In genomic region chr1:36095760-36096405, GRCh38 we compare ENCODE assay signal across 17 cellular contexts. TPM values are rescaled to one million over a fixed set of nuclear protein-coding genes. Genes with fewer than 3 reads are reported as not detected.
DNase-seq lines count a peak whose midpoint lies in the region; ATAC-seq and TF ChIP-seq lines count a peak whose summit lies in the region.
"Had no signal": no experiment of that assay in that cellular context is flagged by ENCODE, and none has a peak within 500 bp of the region (broad histone marks: within the 10 kb centered on the region; RNA-seq: fewer than 3 reads in every experiment).

No MANE protein-coding gene starts in this region.

- POLR2A ChIA-PET in activated CD4-positive, alpha-beta memory T cell treated with anti-CD3 and anti-CD28 coated beads, Interleukin-2, amount 10 ng/mL, durations not matched to agents 7 days and 5 days (lab: Charles Lee) = interaction anchor here (0.6 to 2.1 kb wide), 4 partner anchors 39 to 227 kb away, joined by 3 to 5 read pairs (median 4); partner anchors contain the start of genes SH3D21 and THRAP3

- CTCF ChIA-PET in activated CD4-positive, alpha-beta memory T cell treated with anti-CD3 and anti-CD28 coated beads, Interleukin-2, amount 10 ng/mL, durations not matched to agents 7 days and 5 days (lab: Charles Lee) = interaction anchor here (0.9 to 2.6 kb wide), 4 partner anchors 38 to 191 kb away, joined by 3 to 13 read pairs (median 4); no protein-coding TSS in a partner anchor

- DNase-seq in NCI-H510A treated with DMSO at 0.1 percent for 48 hours (lab: John Stamatoyannopoulos, UW) (peak; percentile 60), pons (ENCODE audit: low spot score) (peak; percentile 62), GM23248 (no peak)
- DNase-seq in T-helper 2 cell treated with Interferon-gamma antibody and Interleukin-4, amounts not matched to agents 5 μg/mL and 100 μg/mL, for 36 hours (ENCODE audit: low spot score) = no peak
- DNase-seq in activated CD4-positive, alpha-beta memory T cell treated with anti-CD3 and anti-CD28 coated beads, Interleukin-2, amount 10 ng/mL, durations not matched to agents 7 days and 5 days = no peak
- DNase-seq: activated CD4-positive, alpha-beta T cell treated with anti-CD3 and anti-CD28 coated beads for 4 hours; activated T-cell treated with anti-CD3 and anti-CD28 coated beads, Interleukin-2, amount 50 U/mL, for 24 hours; DMS79; NCI-H1436; NCI-H446 treated with DMSO at 0.1 percent for 48 hours; stimulated activated naive CD8-positive, alpha-beta T cell treated with anti-CD3 and anti-CD28 coated beads, Interleukin-15, Interleukin-2, amounts not matched to agents 100 U/mL and 50 U/mL, for 24 hours; T-helper 1 cell had no signal

- no peak for ATAC-seq in GM18867 (IDR thresholded peaks at IDR 0.05; ENCODE audit: unreplicated experiment)
- ATAC-seq: stimulated activated naive CD8-positive, alpha-beta T cell treated with anti-CD3 and anti-CD28 coated beads, Interleukin-15, Interleukin-2, amounts not matched to agents 100 U/mL and 50 U/mL, for 24 hours had no signal

- H3K9me2 ChIP-seq in GM23248 (ENCODE audit: insufficient read depth) = no peaks in the 10 kb centered on the region

- H3F3A ChIP-seq in GM23248 (ENCODE audit: insufficient read depth) = peaks cover 19% of the 10 kb centered on the region

- no peak overlapping the region for H3K9ac ChIP-seq in GM23248
- H3K9ac ChIP-seq: parathyroid adenoma had no signal

- H3K4me3 Mint-ChIP-seq in dendritic cell treated with granulocyte-macrophage colony-stimulating factor and Interleukin-4, amounts not matched to agents 40 ng/mL and 50 ng/mL, for 4 days = no peak overlapping the region
- no peak overlapping the region for H3K4me3 Mint-ChIP-seq in T-helper 2 cell treated with Interferon-gamma antibody and Interleukin-4, amounts not matched to agents 5 μg/mL and 100 μg/mL, for 36 hours
- no peak overlapping the region for H3K4me3 Mint-ChIP-seq in activated CD4-positive, alpha-beta memory T cell treated with anti-CD3 and anti-CD28 coated beads, Interleukin-2, amount 10 ng/mL, durations not matched to agents 7 days and 5 days
- H3K4me3 Mint-ChIP-seq: activated T-cell treated with anti-CD3 and anti-CD28 coated beads, Interleukin-2, amount 50 U/mL, for 24 hours had no signal

- H4K20me1 ChIP-seq in GM23248 (ENCODE audit: insufficient read depth) = peaks cover 5% of the 10 kb centered on the region; the same call in 1 of the 2 replicates

- peak overlapping the region; percentile 89 for H3K27ac Mint-ChIP-seq in dendritic cell treated with granulocyte-macrophage colony-stimulating factor and Interleukin-4, amounts not matched to agents 40 ng/mL and 50 ng/mL, for 4 days
- no peak overlapping the region for H3K27ac Mint-ChIP-seq in T-helper 2 cell treated with Interferon-gamma antibody and Interleukin-4, amounts not matched to agents 5 μg/mL and 100 μg/mL, for 36 hours
- no peak overlapping the region for H3K27ac Mint-ChIP-seq in activated CD4-positive, alpha-beta memory T cell treated with anti-CD3 and anti-CD28 coated beads, Interleukin-2, amount 10 ng/mL, durations not matched to agents 7 days and 5 days

- no peaks in the 10 kb centered on the region for H3K27me3 ChIP-seq in GM23248 (replicated peaks; ENCODE audit: insufficient read depth)

- peaks cover 66% of the 10 kb centered on the region for H3K36me3 Mint-ChIP-seq in dendritic cell treated with granulocyte-macrophage colony-stimulating factor and Interleukin-4, amounts not matched to agents 40 ng/mL and 50 ng/mL, for 4 days (ENCODE audit: low read depth)
- peaks cover 24% of the 10 kb centered on the region for H3K36me3 Mint-ChIP-seq in T-helper 2 cell treated with Interferon-gamma antibody and Interleukin-4, amounts not matched to agents 5 μg/mL and 100 μg/mL, for 36 hours (ENCODE audit: low read depth)
- H3K36me3 Mint-ChIP-seq in activated CD4-positive, alpha-beta memory T cell treated with anti-CD3 and anti-CD28 coated beads, Interleukin-2, amount 10 ng/mL, durations not matched to agents 7 days and 5 days (ENCODE audit: low read depth) = peaks cover 28% of the 10 kb centered on the region

- no peak overlapping the region for H3K4me3 ChIP-seq in GM23248

- in situ Hi-C loops in GM18951 (cut with MboI; ENCODE audit: low sequenced_read_pairs, unreplicated experiment) = no loop called here
- in situ Hi-C loops in GM23248 (cut with MboI) = no loop called here

- peak; percentile 6 for TF ChIP-seq POLR2A in GM18951 (IDR thresholded peaks at IDR 0.05; ENCODE audit: extremely low read depth, insufficient read depth, insufficient read length)

- H3K4me1 Mint-ChIP-seq in dendritic cell treated with granulocyte-macrophage colony-stimulating factor and Interleukin-4, amounts not matched to agents 40 ng/mL and 50 ng/mL, for 4 days (ENCODE audit: low read depth) = peaks cover 75% of the 10 kb centered on the region
- peaks cover 2% of the 10 kb centered on the region for H3K4me1 Mint-ChIP-seq in T-helper 2 cell treated with Interferon-gamma antibody and Interleukin-4, amounts not matched to agents 5 μg/mL and 100 μg/mL, for 36 hours (ENCODE audit: low read depth)
- H3K4me1 Mint-ChIP-seq in activated CD4-positive, alpha-beta memory T cell treated with anti-CD3 and anti-CD28 coated beads, Interleukin-2, amount 10 ng/mL, durations not matched to agents 7 days and 5 days = peaks cover 11% of the 10 kb centered on the region

- H3K79me2 ChIP-seq in GM23248 (ENCODE audit: insufficient read depth) = peaks cover 18% of the 10 kb centered on the region
- H3K79me2 ChIP-seq: parathyroid adenoma had no signal

- H3K9me3 Mint-ChIP-seq in dendritic cell treated with granulocyte-macrophage colony-stimulating factor and Interleukin-4, amounts not matched to agents 40 ng/mL and 50 ng/mL, for 4 days = no peaks in the 10 kb centered on the region
- no peaks in the 10 kb centered on the region for H3K9me3 Mint-ChIP-seq in T-helper 2 cell treated with Interferon-gamma antibody and Interleukin-4, amounts not matched to agents 5 μg/mL and 100 μg/mL, for 36 hours
- no peaks in the 10 kb centered on the region for H3K9me3 Mint-ChIP-seq in activated CD4-positive, alpha-beta memory T cell treated with anti-CD3 and anti-CD28 coated beads, Interleukin-2, amount 10 ng/mL, durations not matched to agents 7 days and 5 days
- H3K9me3 Mint-ChIP-seq: activated T-cell treated with anti-CD3 and anti-CD28 coated beads, Interleukin-2, amount 50 U/mL, for 24 hours had no signal

- no peak overlapping the region for H3K27ac ChIP-seq in GM23248
- H3K27ac ChIP-seq: C4-2B, parathyroid adenoma had no signal

- H3K4me2 ChIP-seq in GM23248 (ENCODE audit: unreplicated experiment) = no peak overlapping the region

- intact Hi-C loops in dendritic cell treated with granulocyte-macrophage colony-stimulating factor and Interleukin-4, amounts not matched to agents 40 ng/mL and 50 ng/mL, for 4 days (cut with micrococcal nuclease) = no loop called here

- no peak overlapping the region for H2AFZ ChIP-seq in GM23248
- H2AFZ ChIP-seq: parathyroid adenoma had no signal

- no peaks in the 10 kb centered on the region for H3K9me3 ChIP-seq in GM23248 (ENCODE audit: low read depth)

- H3K4me1 ChIP-seq in GM23248 (ENCODE audit: insufficient read depth) = 0 out of 2 replicates have a peak, but pooled peaks cover 3% of the 10 kb centered on the region
- H3K4me1 ChIP-seq: parathyroid adenoma had no signal

- H3K27me3 Mint-ChIP-seq in dendritic cell treated with granulocyte-macrophage colony-stimulating factor and Interleukin-4, amounts not matched to agents 40 ng/mL and 50 ng/mL, for 4 days = no peaks in the 10 kb centered on the region
- no peaks in the 10 kb centered on the region for H3K27me3 Mint-ChIP-seq in T-helper 2 cell treated with Interferon-gamma antibody and Interleukin-4, amounts not matched to agents 5 μg/mL and 100 μg/mL, for 36 hours (ENCODE audit: low read depth)
- no peaks in the 10 kb centered on the region for H3K27me3 Mint-ChIP-seq in activated CD4-positive, alpha-beta memory T cell treated with anti-CD3 and anti-CD28 coated beads, Interleukin-2, amount 10 ng/mL, durations not matched to agents 7 days and 5 days
- H3K27me3 Mint-ChIP-seq: activated T-cell treated with anti-CD3 and anti-CD28 coated beads, Interleukin-2, amount 50 U/mL, for 24 hours had no signal

- WGBS in GM23248 (ENCODE audit: low coverage in 1 of 2, low lambda C conversion rate in 2 of 2, missing lambda C conversion rate in 2 of 2), 2 experiments = 76 to 80% methylated on average over 15 of the region's 15 CpGs

- H3K36me3 ChIP-seq in GM23248 (ENCODE audit: low read depth) = peaks cover 20% of the 10 kb centered on the region

RNA-seq across cellular contexts. Expression of gene ADPRS, which starts 7.2 kb away (rescaled TPM):
- total RNA-seq in GM23248 (2014; rRNA removed; shearing (Covaris generic)) = 64.7 and 70.3 TPM in 2 replicates
- 38.9 and 42.0 TPM in 2 replicates for polyA plus RNA-seq in GM23248 (2016; fragmentation: Nextera tagmentation; extraction: Ambion mirVana)
- 10 to 100 TPM; 29.7 to 29.9 TPM for total RNA-seq in activated CD4-positive, alpha-beta memory T cell treated with anti-CD3 and anti-CD28 coated beads, Interleukin-2, amount 10 ng/mL, durations not matched to agents 7 days and 5 days

RNA-seq across cellular contexts. Expression of gene TEKT2, which starts 12.0 kb away (rescaled TPM):
- not detected in 2 replicates for total RNA-seq in GM23248 (2014; rRNA removed; shearing (Covaris generic))
- not detected in 2 replicates for polyA plus RNA-seq in GM23248 (2016; fragmentation: Nextera tagmentation; extraction: Ambion mirVana)
- not detected for total RNA-seq in activated CD4-positive, alpha-beta memory T cell treated with anti-CD3 and anti-CD28 coated beads, Interleukin-2, amount 10 ng/mL, durations not matched to agents 7 days and 5 days

RNA-seq across cellular contexts. Expression of gene COL8A2, which starts 29.1 kb away (rescaled TPM):
- total RNA-seq in GM23248 (2014; rRNA removed; shearing (Covaris generic)) = 30.5 and 33.1 TPM in 2 replicates
- 2.9 and 3.2 TPM in 2 replicates for polyA plus RNA-seq in GM23248 (2016; fragmentation: Nextera tagmentation; extraction: Ambion mirVana)
- not detected for total RNA-seq in activated CD4-positive, alpha-beta memory T cell treated with anti-CD3 and anti-CD28 coated beads, Interleukin-2, amount 10 ng/mL, durations not matched to agents 7 days and 5 days

RNA-seq across cellular contexts. Expression of gene TRAPPC3, which starts 53.4 kb away (rescaled TPM):
- total RNA-seq in GM23248 (2014; rRNA removed; shearing (Covaris generic)) = 101 and 112 TPM in 2 replicates
- polyA plus RNA-seq in GM23248 (2016; fragmentation: Nextera tagmentation; extraction: Ambion mirVana) = 134 and 135 TPM in 2 replicates
- 10 to 100 TPM; 57.2 to 58.4 TPM for total RNA-seq in activated CD4-positive, alpha-beta memory T cell treated with anti-CD3 and anti-CD28 coated beads, Interleukin-2, amount 10 ng/mL, durations not matched to agents 7 days and 5 days

Comparison
In these comparisons a context has a peak if more than half of its experiments do, and no peak if none do; other contexts are left out.
1. DNase-seq: peak in NCI-H510A treated with DMSO at 0.1 percent for 48 hours (single experiment) and pons (single experiment); none in GM23248 (single experiment), T-helper 2 cell treated with Interferon-gamma antibody and Interleukin-4, amounts not matched to agents 5 μg/mL and 100 μg/mL, for 36 hours (single experiment) and activated CD4-positive, alpha-beta memory T cell treated with anti-CD3 and anti-CD28 coated beads, Interleukin-2, amount 10 ng/mL, durations not matched to agents 7 days and 5 days (single experiment).
2. RNA of gene COL8A2, which starts 29.1 kb away (total RNA-seq): 30.5 to 33.1 TPM in GM23248; not detected in activated CD4-positive, alpha-beta memory T cell treated with anti-CD3 and anti-CD28 coated beads, Interleukin-2, amount 10 ng/mL, durations not matched to agents 7 days and 5 days; every median in the first group is over 10 times any median in the second.